9 cellular contexts compared by ENCODE assay signal in the genomic region with DNA sequence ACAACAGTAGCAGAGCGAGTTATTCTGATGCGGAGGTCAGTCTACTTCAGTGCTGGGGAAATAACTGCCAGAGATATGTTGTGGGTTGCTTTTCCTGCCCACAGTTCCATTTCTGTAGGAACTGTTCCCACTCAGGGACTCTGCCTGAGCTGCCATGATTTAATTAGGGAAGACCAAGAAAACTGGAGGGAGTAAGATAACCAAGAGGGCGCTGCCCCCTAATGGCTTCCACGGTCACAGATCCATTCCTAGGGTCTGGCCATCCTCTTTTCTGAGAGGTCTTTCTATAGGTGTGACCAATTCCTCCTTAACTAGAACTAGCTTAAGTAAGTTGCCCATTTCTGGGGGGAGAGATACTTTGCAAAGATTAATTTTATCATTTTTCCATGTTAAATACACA.
DNase-seq lines count a peak whose midpoint lies in the region; ATAC-seq and TF ChIP-seq lines count a peak whose summit lies in the region.
"Had no signal": no experiment of that assay in that cellular context is flagged by ENCODE, and none has a peak within 500 bp of the region (broad histone marks: within the 10 kb centered on the region; RNA-seq: fewer than 3 reads in every experiment).

No MANE protein-coding gene starts in this region.

- no peak for ATAC-seq in right cardiac atrium
- no peak for ATAC-seq in activated CD4-positive, CD25-positive, alpha-beta regulatory T cell treated with anti-CD3 and anti-CD28 coated beads, Interleukin-2, amount 50 U/mL, for 24 hours
- ATAC-seq: body of pancreas had no signal

- H3K27me3 Mint-ChIP-seq in type B pancreatic cell, result peaks cover 14% of the 10 kb centered on the region

- intact Hi-C loops in right cardiac atrium (cut with DNase I), result loop anchor here in 2 of 4 donors (5.0 kb wide), 1 partner anchor 124 kb away; no protein-coding TSS in a partner anchor

- DNase-seq in cardiac muscle cell (ENCODE audit: low read depth in 1 of 2, low spot score in 1 of 2) (peak; percentile 29 to 74), right cardiac atrium (no peak), NCI-H82 treated with DMSO at 0.1 percent for 48 hours (lab: John Stamatoyannopoulos, UW; ENCODE audit: unreplicated experiment) (peak; percentile 4), fibroblast of mammary gland (ENCODE audit: low read depth) (peak; percentile 33), type B pancreatic cell (ENCODE audit: extremely low spot score, unreplicated experiment) (no peak), occipital lobe (lab: John Stamatoyannopoulos, UW) (no peak), T1000 (lab: John Stamatoyannopoulos, UW) (no peak)
- DNase-seq: body of pancreas had no signal

- H3K4me1 ChIP-seq in cardiac muscle cell (ENCODE audit: low read depth) (peaks cover 11% of the 10 kb centered on the region), right cardiac atrium (ENCODE audit: control insufficient read depth, insufficient read depth, low read length) (peaks cover 3% of the 10 kb centered on the region)

- 70% methylated on average over 4 of the region's 4 CpGs for WGBS in right cardiac atrium

- no peak overlapping the region for H3K4me3 Mint-ChIP-seq in type B pancreatic cell

- H3K36me3 Mint-ChIP-seq in type B pancreatic cell, result no peaks in the 10 kb centered on the region

- no peak overlapping the region for H3K27ac Mint-ChIP-seq in type B pancreatic cell

- no peaks in the 10 kb centered on the region for H3K9me3 Mint-ChIP-seq in type B pancreatic cell

- H3K4me1 Mint-ChIP-seq in type B pancreatic cell (ENCODE audit: unreplicated experiment), result peaks cover 8% of the 10 kb centered on the region

- peak; percentile 36 for TF ChIP-seq CTCF in cardiac muscle cell (IDR thresholded peaks at IDR 0.05; ENCODE audit: low read depth, low read length)
- peak; percentile 52 for TF ChIP-seq CTCF in fibroblast of mammary gland (conservative IDR thresholded peaks at IDR 0.05; ENCODE audit: control insufficient read depth, insufficient read depth, low read depth, low read length)
- TF ChIP-seq CTCF in type B pancreatic cell (conservative IDR thresholded peaks at IDR 0.05), result peak; percentile 67

- no peaks in the 10 kb centered on the region for H3K9me3 ChIP-seq in cardiac muscle cell (ENCODE audit: low read depth)
- H3K9me3 ChIP-seq in right cardiac atrium (ENCODE audit: control insufficient read depth, low read length), result no peaks in the 10 kb centered on the region
- H3K9me3 ChIP-seq: body of pancreas had no signal

- H3K36me3 ChIP-seq in cardiac muscle cell, result no peaks in the 10 kb centered on the region

- no peak overlapping the region for H3K4me3 ChIP-seq in cardiac muscle cell
- no peak overlapping the region for H3K4me3 ChIP-seq in right cardiac atrium (ENCODE audit: low read length)
- H3K4me3 ChIP-seq in fibroblast of mammary gland (ENCODE audit: control insufficient read depth, low read depth, low read length), result no peak overlapping the region
- H3K4me3 ChIP-seq: body of pancreas had no signal

- H3K27me3 ChIP-seq in cardiac muscle cell, result no peaks in the 10 kb centered on the region
- H3K27me3 ChIP-seq in right cardiac atrium (ENCODE audit: control insufficient read depth, insufficient read depth), result no peaks in the 10 kb centered on the region
- H3K27me3 ChIP-seq: body of pancreas had no signal

- no peak overlapping the region for H3K27ac ChIP-seq in cardiac muscle cell
- H3K27ac ChIP-seq in right cardiac atrium (ENCODE audit: low read length), result no peak overlapping the region
- H3K27ac ChIP-seq: body of pancreas had no signal

Comparison
In these comparisons a context has a peak if more than half of its experiments do, and no peak if none do; other contexts are left out.
1. DNase-seq: peak in cardiac muscle cell (2 of 2), NCI-H82 treated with DMSO at 0.1 percent for 48 hours (single experiment) and fibroblast of mammary gland (single experiment); none in right cardiac atrium (0 of 3), type B pancreatic cell (single experiment), occipital lobe (single experiment) and T1000 (single experiment).
2. Peak in every context shown above with its lines, with median percentiles within 50 percentile points of each other: CTCF ChIP-seq.